ENCODE assay signal across 7 cellular contexts in genomic region chr11:118924591-118925585, GRCh38. TPM values are rescaled to one million over a fixed set of nuclear protein-coding genes. Genes with fewer than 3 reads are reported as not detected.
DNase-seq lines count a peak whose midpoint lies in the region; ATAC-seq and TF ChIP-seq lines count a peak whose summit lies in the region.

No MANE protein-coding gene starts in this region.

- peak overlapping the region; percentile 88 for H3K4me3 Mint-ChIP-seq in activated T-cell treated with anti-CD3 and anti-CD28 coated beads, Interleukin-2, amount 50 U/mL, for 4 hours

- H3K9me3 Mint-ChIP-seq in activated T-cell treated with anti-CD3 and anti-CD28 coated beads, Interleukin-2, amount 50 U/mL, for 4 hours, result no peaks in the 10 kb centered on the region

- H3K27me3 Mint-ChIP-seq in activated T-cell treated with anti-CD3 and anti-CD28 coated beads, Interleukin-2, amount 50 U/mL, for 4 hours (ENCODE audit: low read depth), result no peaks in the 10 kb centered on the region

- H3K9ac ChIP-seq in ES-I3 (ENCODE audit: low read depth, low read length) (peak overlapping the region; percentile 81), KMS-11 (peak overlapping the region; percentile 37; the same call in 1 of the 2 replicates)

- peak overlapping the region; percentile 78 for H3K4me2 ChIP-seq in KMS-11

- H3K36me3 ChIP-seq in ES-I3 (ENCODE audit: insufficient read depth, low read length), result no peaks in the 10 kb centered on the region
- H3K36me3 ChIP-seq in KMS-11 (ENCODE audit: insufficient read depth), result no peaks in the 10 kb centered on the region
- H3K36me3 ChIP-seq in neutrophil, result no peaks in the 10 kb centered on the region

- H3K36me3 Mint-ChIP-seq in activated T-cell treated with anti-CD3 and anti-CD28 coated beads, Interleukin-2, amount 50 U/mL, for 4 hours (ENCODE audit: insufficient read depth), result no peaks in the 10 kb centered on the region

- peak in 1 of 2 donors; percentile 7 for ATAC-seq in activated T-cell treated with anti-CD3 and anti-CD28 coated beads, Interleukin-2, amount 50 U/mL, for 4 hours

- H3K27me3 ChIP-seq in KMS-11 (ENCODE audit: insufficient read depth, low read depth) (no peaks in the 10 kb centered on the region), neutrophil (peaks cover 6% of the 10 kb centered on the region)

- H3K27ac ChIP-seq in KMS-11 (no peak overlapping the region; the same call in 1 of the 2 replicates), neutrophil (peak overlapping the region; percentile 66)

- H3K4me1 ChIP-seq in ES-I3 (ENCODE audit: insufficient read depth, low read length) (peaks cover 29% of the 10 kb centered on the region), KMS-11 (ENCODE audit: low read depth, poor library complexity, severe bottlenecking) (peaks cover 22% of the 10 kb centered on the region), neutrophil (ENCODE audit: control insufficient read depth in 1 of 2, insufficient read depth in 1 of 2, low read depth in 1 of 2, low read length in 1 of 2) (peaks cover 73 to 77% of the 10 kb centered on the region in 2 experiments)

- H4K20me1 ChIP-seq in KMS-11 (ENCODE audit: insufficient read depth), result no peaks in the 10 kb centered on the region

- no peaks in the 10 kb centered on the region for H3K79me2 ChIP-seq in KMS-11 (ENCODE audit: insufficient read depth, low read depth)

- H3K9me3 ChIP-seq in ES-I3 (ENCODE audit: control insufficient read depth, insufficient read depth, low read length), result no peaks in the 10 kb centered on the region
- H3K9me3 ChIP-seq in neutrophil, result no peaks in the 10 kb centered on the region

- H2AFZ ChIP-seq in KMS-11 (ENCODE audit: low read depth), result peak overlapping the region; percentile 59; the same call in 1 of the 2 replicates

- TF ChIP-seq CTCF in KMS-11 (conservative IDR thresholded peaks at IDR 0.05; ENCODE audit: low read depth, low read length), result no peak
- TF ChIP-seq CTCF in foreskin fibroblast (IDR thresholded peaks at IDR 0.05; ENCODE audit: low read depth, low read length), result no peak
- no peak for TF ChIP-seq CTCF in neutrophil (IDR thresholded peaks at IDR 0.05)

- H3K4me3 ChIP-seq in KMS-11 (IDR thresholded peaks at IDR 0.05; ENCODE audit: insufficient read depth, low read depth, low read length) (no peak overlapping the region), foreskin fibroblast (ENCODE audit: low read depth in 1 of 2, low read length in 2 of 2) (peak overlapping the region; percentile 97 to 99), neutrophil (ENCODE audit: low read depth in 1 of 2, low read length in 1 of 2) (peak overlapping the region; percentile 73 to 76)

- DNase-seq in activated T-cell treated with anti-CD3 and anti-CD28 coated beads, Interleukin-2, amount 50 U/mL, for 4 hours, result no peak
- DNase-seq in foreskin fibroblast, result peak in 1 of 2 donors; percentile 71
- no peak for DNase-seq in GOT3 (lab: John Stamatoyannopoulos, UW)
- DNase-seq in NCI-H774 (lab: John Stamatoyannopoulos, UW), result no peak

- H3K4me1 Mint-ChIP-seq in activated T-cell treated with anti-CD3 and anti-CD28 coated beads, Interleukin-2, amount 50 U/mL, for 4 hours (ENCODE audit: low read depth), result peaks cover 61% of the 10 kb centered on the region

RNA-seq across cellular contexts. Expression of gene BCL9L, which starts 0.8 kb away (rescaled TPM):
- total RNA-seq in activated T-cell treated with anti-CD3 and anti-CD28 coated beads, Interleukin-2, amount 50 U/mL, for 4 hours, result 10 to 100 TPM; 26.1 to 31.2 (median 26.9) TPM

RNA-seq across cellular contexts. Expression of gene UPK2, which starts 31.2 kb away (rescaled TPM):
- not detected for total RNA-seq in activated T-cell treated with anti-CD3 and anti-CD28 coated beads, Interleukin-2, amount 50 U/mL, for 4 hours

RNA-seq across cellular contexts. Expression of gene CXCR5, which starts 41.2 kb away (rescaled TPM):
- total RNA-seq in activated T-cell treated with anti-CD3 and anti-CD28 coated beads, Interleukin-2, amount 50 U/mL, for 4 hours, result 10 to 100 TPM; 17.6 to 30.8 (median 23.7) TPM

RNA-seq across cellular contexts. Expression of gene FOXR1, which starts 46.7 kb away (rescaled TPM):
- not detected for total RNA-seq in activated T-cell treated with anti-CD3 and anti-CD28 coated beads, Interleukin-2, amount 50 U/mL, for 4 hours
